Comparison of ENCODE assay signal across 1 cellular context in the genomic region with DNA sequence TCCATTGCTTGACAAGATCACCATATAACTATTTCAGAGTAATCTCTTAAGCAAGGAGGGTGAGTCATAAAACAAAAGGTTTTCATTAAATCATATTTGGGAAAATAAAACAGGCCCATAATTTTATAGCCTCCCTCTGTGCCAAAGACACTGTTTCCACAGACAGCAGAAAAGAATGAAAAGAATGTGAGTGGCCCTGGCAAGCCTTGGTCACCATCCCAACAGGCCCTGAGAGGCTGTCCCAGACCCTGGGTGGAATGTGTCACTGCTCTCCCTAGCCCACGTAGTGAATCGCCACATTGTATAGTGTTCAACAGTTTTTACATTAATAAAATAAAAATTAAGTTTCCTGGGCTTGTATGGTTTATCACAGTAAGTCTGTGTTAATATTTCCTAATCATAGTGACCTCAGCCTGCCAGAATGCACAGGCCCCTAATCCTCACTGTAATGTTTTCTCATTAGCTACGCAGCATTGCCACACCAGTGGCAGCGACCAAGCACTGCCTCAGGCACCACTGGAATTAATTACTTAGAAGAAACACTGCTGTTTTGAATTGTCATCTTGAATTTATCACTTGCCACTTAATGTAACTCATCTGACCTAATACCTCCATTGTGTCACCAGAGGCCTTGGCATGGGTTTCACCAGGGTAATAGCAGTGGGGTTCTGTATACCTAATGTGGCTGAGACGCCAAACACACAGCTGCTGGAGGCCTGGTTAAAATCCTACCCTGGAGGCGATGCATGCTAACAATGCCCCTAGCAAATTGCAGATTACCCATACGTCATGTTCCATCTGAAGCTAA.
TF ChIP-seq lines count a peak whose summit lies in the region.

No MANE protein-coding gene starts in this region.

TF ChIP-seq in SK-N-SH, 30 proteins besides CTCF, POLR2A, EP300 and RAD21 (continued from another document):
- TF ChIP-seq TAF1 (IDR thresholded peaks at IDR 0.05; ENCODE audit: borderline replicate concordance, low read depth, low read length), result no peak
- TF ChIP-seq, protein P1, sequence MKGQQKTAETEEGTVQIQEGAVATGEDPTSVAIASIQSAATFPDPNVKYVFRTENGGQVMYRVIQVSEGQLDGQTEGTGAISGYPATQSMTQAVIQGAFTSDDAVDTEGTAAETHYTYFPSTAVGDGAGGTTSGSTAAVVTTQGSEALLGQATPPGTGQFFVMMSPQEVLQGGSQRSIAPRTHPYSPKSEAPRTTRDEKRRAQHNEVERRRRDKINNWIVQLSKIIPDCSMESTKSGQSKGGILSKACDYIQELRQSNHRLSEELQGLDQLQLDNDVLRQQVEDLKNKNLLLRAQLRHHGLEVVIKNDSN (IDR thresholded peaks at IDR 0.05; ENCODE audit: borderline replicate concordance, low read depth), result no peak
- 0 out of 2 replicates have a peak, but pooled peaks have one; percentile 40 for TF ChIP-seq MXI1 (IDR thresholded peaks at IDR 0.05; ENCODE audit: low read depth, low read length)
- TF ChIP-seq, protein P2, sequence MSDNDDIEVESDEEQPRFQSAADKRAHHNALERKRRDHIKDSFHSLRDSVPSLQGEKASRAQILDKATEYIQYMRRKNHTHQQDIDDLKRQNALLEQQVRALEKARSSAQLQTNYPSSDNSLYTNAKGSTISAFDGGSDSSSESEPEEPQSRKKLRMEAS (IDR thresholded peaks at IDR 0.05; ENCODE audit: low read depth), result no peak
- TF ChIP-seq, protein P3, sequence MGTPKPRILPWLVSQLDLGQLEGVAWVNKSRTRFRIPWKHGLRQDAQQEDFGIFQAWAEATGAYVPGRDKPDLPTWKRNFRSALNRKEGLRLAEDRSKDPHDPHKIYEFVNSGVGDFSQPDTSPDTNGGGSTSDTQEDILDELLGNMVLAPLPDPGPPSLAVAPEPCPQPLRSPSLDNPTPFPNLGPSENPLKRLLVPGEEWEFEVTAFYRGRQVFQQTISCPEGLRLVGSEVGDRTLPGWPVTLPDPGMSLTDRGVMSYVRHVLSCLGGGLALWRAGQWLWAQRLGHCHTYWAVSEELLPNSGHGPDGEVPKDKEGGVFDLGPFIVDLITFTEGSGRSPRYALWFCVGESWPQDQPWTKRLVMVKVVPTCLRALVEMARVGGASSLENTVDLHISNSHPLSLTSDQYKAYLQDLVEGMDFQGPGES (IDR thresholded peaks at IDR 0.05; ENCODE audit: low read depth, low read length), result no peak
- TF ChIP-seq FOXJ3 (CRISPR knock-in tag; IDR thresholded peaks at IDR 0.05), result peak; percentile 61; the same call in 1 of the 2 replicates
- TF ChIP-seq NRF1 (IDR thresholded peaks at IDR 0.05; ENCODE audit: low read depth, low read length), result no peak
- no peak; the same call in 1 of the 2 replicates for TF ChIP-seq GATA2 (CRISPR knock-in tag; IDR thresholded peaks at IDR 0.05)
- no peak for TF ChIP-seq MEF2A (IDR thresholded peaks at IDR 0.05; ENCODE audit: borderline replicate concordance, low read depth)
